ENCODE assay signal across 28 cellular contexts in genomic region chr6:42138190-42138589, GRCh38. TPM values are rescaled to one million over a fixed set of nuclear protein-coding genes. Genes with fewer than 3 reads are reported as not detected.
DNase-seq lines count a peak whose midpoint lies in the region; ATAC-seq, FAIRE-seq and TF ChIP-seq lines count a peak whose summit lies in the region.
"Had no signal": no experiment of that assay in that cellular context is flagged by ENCODE, and none has a peak within 500 bp of the region (broad histone marks: within the 10 kb centered on the region; RNA-seq: fewer than 3 reads in every experiment).

No MANE protein-coding gene starts in this region.

- TF ChIP-seq POLR2A in breast epithelium (IDR thresholded peaks at IDR 0.05), result no peak

- H3K4me3 Mint-ChIP-seq in MCF 10A (ENCODE audit: unreplicated experiment) (no peak overlapping the region), astrocyte (ENCODE audit: unreplicated experiment) (no peak overlapping the region), mesothelial cell of epicardium (no peak overlapping the region), type B pancreatic cell (peak overlapping the region; percentile 91)
- H3K4me3 Mint-ChIP-seq: activated naive CD8-positive, alpha-beta T cell; activated T-helper 17 cell treated with anti-CD3 and anti-CD28 coated beads, Interleukin-2, amount 50 U/mL, for 72 hours had no signal

- H3K4me1 Mint-ChIP-seq in MCF 10A (ENCODE audit: insufficient read depth, unreplicated experiment) (peaks cover 32% of the 10 kb centered on the region), astrocyte (ENCODE audit: low read depth, unreplicated experiment) (peaks cover 40% of the 10 kb centered on the region), mesothelial cell of epicardium (peaks cover 50% of the 10 kb centered on the region), type B pancreatic cell (ENCODE audit: unreplicated experiment) (peaks cover 44% of the 10 kb centered on the region)

- H3K27ac ChIP-seq in breast epithelium (peak overlapping the region; percentile 30 to 79), astrocyte (ENCODE audit: low read depth, low read length) (peak overlapping the region; percentile 8), left lung (no peak overlapping the region)
- H3K27ac ChIP-seq: gastrocnemius medialis, tibial artery had no signal

- peaks cover 39% of the 10 kb centered on the region for H3K79me2 ChIP-seq in astrocyte (ENCODE audit: insufficient read depth, low read length)

- H3K36me3 Mint-ChIP-seq in MCF 10A (ENCODE audit: insufficient read depth, unreplicated experiment) (peaks cover 13% of the 10 kb centered on the region), astrocyte (ENCODE audit: low read depth, unreplicated experiment) (peaks cover 1% of the 10 kb centered on the region), mesothelial cell of epicardium (no peaks in the 10 kb centered on the region), type B pancreatic cell (peaks cover 4% of the 10 kb centered on the region)
- H3K36me3 Mint-ChIP-seq: activated naive CD8-positive, alpha-beta T cell had no signal

- H3K27me3 ChIP-seq in breast epithelium (no peaks in the 10 kb centered on the region), astrocyte (ENCODE audit: insufficient read depth, low read length) (no peaks in the 10 kb centered on the region), left lung (peaks cover 0 to 26% of the 10 kb centered on the region in 2 donors)

- intact Hi-C loops in breast epithelium (cut with DNase I; ENCODE audit: low total_unique reads) (no loop called here), MCF 10A (cut with micrococcal nuclease) (no loop called here), left lung (cut with DNase I) (no loop called here)

- no peak for FAIRE-seq in astrocyte (lab: Jason Lieb, UNC)
- FAIRE-seq: GM12878, islet of Langerhans, TTC549 had no signal

- no peaks in the 10 kb centered on the region for H3K36me3 ChIP-seq in breast epithelium
- H3K36me3 ChIP-seq in astrocyte (ENCODE audit: insufficient read depth, low read length), result no peaks in the 10 kb centered on the region
- no peaks in the 10 kb centered on the region for H3K36me3 ChIP-seq in left lung
- H3K36me3 ChIP-seq: gastrocnemius medialis, tibial artery had no signal

- ATAC-seq in left lung (no peak), HG02981 (IDR thresholded peaks at IDR 0.05; ENCODE audit: unreplicated experiment) (no peak)
- ATAC-seq: activated T-helper 17 cell treated with anti-CD3 and anti-CD28 coated beads, Interleukin-2, amount 50 U/mL, for 72 hours; esophagus mucosa; gastrocnemius medialis; GM12878; stimulated activated naive CD8-positive, alpha-beta T cell treated with anti-CD3 and anti-CD28 coated beads, Interleukin-15, Interleukin-2, amounts not matched to agents 100 U/mL and 50 U/mL, for 24 hours had no signal

- H3K4me2 ChIP-seq in astrocyte (ENCODE audit: low read length), result no peak overlapping the region

- POLR2A ChIA-PET in MCF 10A (lab: Yijun Ruan, JAX), result no interaction called here

- H4K20me1 ChIP-seq in astrocyte (ENCODE audit: insufficient read depth, low read length), result no peaks in the 10 kb centered on the region

- no peaks in the 10 kb centered on the region for H3K27me3 Mint-ChIP-seq in MCF 10A (ENCODE audit: insufficient read depth, unreplicated experiment)
- peaks cover 6% of the 10 kb centered on the region for H3K27me3 Mint-ChIP-seq in astrocyte (ENCODE audit: low read depth, unreplicated experiment)
- H3K27me3 Mint-ChIP-seq in mesothelial cell of epicardium (ENCODE audit: low read depth), result peaks cover 2% of the 10 kb centered on the region
- peaks cover 10% of the 10 kb centered on the region for H3K27me3 Mint-ChIP-seq in type B pancreatic cell

- BruUV-seq in MCF 10A (replicated peaks; lab: Mats Ljungman, UMichigan), result no TSS peak

- CTCF ChIA-PET in MCF 10A (lab: Yijun Ruan, JAX), result interaction anchor here (1.2 kb wide), 1 partner anchor 63 kb away, joined by 3 read pairs; no protein-coding TSS in a partner anchor

- no peak overlapping the region for H2AFZ ChIP-seq in astrocyte (ENCODE audit: low read depth, low read length)

- H3K9ac ChIP-seq in astrocyte (ENCODE audit: low read length), result no peak overlapping the region

- H3K9me3 Mint-ChIP-seq in MCF 10A (ENCODE audit: unreplicated experiment), result no peaks in the 10 kb centered on the region
- H3K9me3 Mint-ChIP-seq in astrocyte (ENCODE audit: unreplicated experiment), result no peaks in the 10 kb centered on the region
- no peaks in the 10 kb centered on the region for H3K9me3 Mint-ChIP-seq in mesothelial cell of epicardium
- no peaks in the 10 kb centered on the region for H3K9me3 Mint-ChIP-seq in type B pancreatic cell
- H3K9me3 Mint-ChIP-seq: activated T-helper 17 cell treated with anti-CD3 and anti-CD28 coated beads, Interleukin-2, amount 50 U/mL, for 72 hours had no signal

- no peaks in the 10 kb centered on the region for H3K9me3 ChIP-seq in breast epithelium
- no peaks in the 10 kb centered on the region for H3K9me3 ChIP-seq in astrocyte (ENCODE audit: insufficient read depth, low read depth, low read length)
- no peaks in the 10 kb centered on the region for H3K9me3 ChIP-seq in left lung
- H3K9me3 ChIP-seq: gastrocnemius medialis, tibial artery had no signal

- H3K4me3 ChIP-seq in breast epithelium, result no peak overlapping the region
- H3K4me3 ChIP-seq in astrocyte (ENCODE audit: insufficient read depth, low read depth, low read length), result no peak overlapping the region
- no peak overlapping the region for H3K4me3 ChIP-seq in left lung
- H3K4me3 ChIP-seq: gastrocnemius medialis, GM12878, tibial artery had no signal

- H3K4me1 ChIP-seq in breast epithelium, result peaks cover 0 to 20% of the 10 kb centered on the region in 2 donors
- peaks cover 48% of the 10 kb centered on the region for H3K4me1 ChIP-seq in astrocyte (ENCODE audit: insufficient read depth, low read length)
- peaks cover 9 to 22% of the 10 kb centered on the region in 2 donors for H3K4me1 ChIP-seq in left lung

- DNase-seq in breast epithelium (ENCODE audit: low spot score in 2 of 2), result no peak
- DNase-seq in MCF 10A (ENCODE audit: unreplicated experiment), result no peak
- no peak for DNase-seq in astrocyte (ENCODE audit: low read depth)
- no peak for DNase-seq in mesothelial cell of epicardium (ENCODE audit: low spot score in 2 of 2, unreplicated experiment in 2 of 2)
- no peak for DNase-seq in type B pancreatic cell (ENCODE audit: extremely low spot score, unreplicated experiment)
- no peak for DNase-seq in activated T-cell treated with anti-CD3 and anti-CD28 coated beads, Interleukin-2, amount 50 U/mL, for 48 hours
- no peak for DNase-seq in left lung
- DNase-seq: 8988T; activated CD4-positive, alpha-beta T cell treated with anti-CD3 and anti-CD28 coated beads for 4 hours; DMS79 treated with DMSO at 0.1 percent for 48 hours; gastrocnemius medialis; hypothalamus; NCI-H1694; NCI-H2171 treated with DMSO at 0.1 percent for 48 hours; NCI-H524 treated with DMSO at 0.1 percent for 48 hours; nucleus accumbens; stimulated activated CD4-positive, alpha-beta T cell treated with anti-CD3 and anti-CD28 coated beads, Interleukin-4, amount 100 ng/mL, for 4 hours; stimulated activated naive CD8-positive, alpha-beta T cell treated with anti-CD3 and anti-CD28 coated beads, Interleukin-15, Interleukin-2, amounts not matched to agents 100 U/mL and 50 U/mL, for 24 hours; T-helper 1 cell; tibial artery had no signal

- no peak for TF ChIP-seq CTCF in breast epithelium (IDR thresholded peaks at IDR 0.05)
- no peak for TF ChIP-seq CTCF in MCF 10A (IDR thresholded peaks at IDR 0.05; ENCODE audit: unreplicated experiment)
- TF ChIP-seq CTCF in astrocyte (IDR thresholded peaks at IDR 0.05; ENCODE audit: insufficient read depth, low read depth, low read length), result no peak
- no peak for TF ChIP-seq CTCF in mesothelial cell of epicardium (IDR thresholded peaks at IDR 0.05; ENCODE audit: unreplicated experiment)
- TF ChIP-seq CTCF in type B pancreatic cell (conservative IDR thresholded peaks at IDR 0.05), result no peak
- no peak for TF ChIP-seq CTCF in left lung (IDR thresholded peaks at IDR 0.05)

- H3K27ac Mint-ChIP-seq in MCF 10A (ENCODE audit: low read depth, unreplicated experiment), result no peak overlapping the region
- peak overlapping the region; percentile 27 for H3K27ac Mint-ChIP-seq in astrocyte (ENCODE audit: unreplicated experiment)
- H3K27ac Mint-ChIP-seq in mesothelial cell of epicardium, result peak overlapping the region; percentile 56
- H3K27ac Mint-ChIP-seq in type B pancreatic cell, result peak overlapping the region; percentile 17
- H3K27ac Mint-ChIP-seq: activated naive CD8-positive, alpha-beta T cell; activated T-helper 17 cell treated with anti-CD3 and anti-CD28 coated beads, Interleukin-2, amount 50 U/mL, for 72 hours had no signal

RNA-seq across cellular contexts. Expression of gene C6orf132, which starts 4.2 kb away (rescaled TPM):
- total RNA-seq in breast epithelium (10 to 100 TPM in 2 of 3 donors, 1 to 10 TPM in 1; 4.2 to 20.2 (median 10.2) TPM), MCF 10A (2022) (19.5 and 31.9 TPM in 2 replicates), astrocyte (3.3 and 5.3 TPM in 2 replicates), mesothelial cell of epicardium (22.4 to 23.9 TPM (median 22.5 TPM) in 3 replicates), type B pancreatic cell (ENCODE audit: low replicate concordance) (22.9 and 56.4 TPM in 2 replicates), left lung (10 to 100 TPM; 19.6 to 20.3 TPM)

RNA-seq across cellular contexts. Expression of gene GUCA1A, which starts 35.0 kb away (rescaled TPM):
- total RNA-seq in breast epithelium (not detected), MCF 10A (2022) (not detected in 2 replicates), astrocyte (0.45 and 0.79 TPM in 2 replicates), mesothelial cell of epicardium (0.91 to 1.3 TPM (median 0.92 TPM) in 3 replicates), type B pancreatic cell (ENCODE audit: low replicate concordance) (0.41 and 0.57 TPM in 2 replicates), left lung (under 1 TPM in 1 of 2 donors, not detected in 1; 0.17 TPM)
- total RNA-seq: esophagus mucosa, gastrocnemius medialis, GM12878, liver had no signal

RNA-seq across cellular contexts. Expression of gene GUCA1B, which starts 56.6 kb away (rescaled TPM):
- total RNA-seq in breast epithelium (1 to 10 TPM; 1.1 to 2.9 (median 1.5) TPM), MCF 10A (2022) (0.93 and 1.2 TPM in 2 replicates), astrocyte (2.0 and 2.3 TPM in 2 replicates), mesothelial cell of epicardium (2.2 to 2.7 TPM (median 2.6 TPM) in 3 replicates), type B pancreatic cell (ENCODE audit: low replicate concordance) (0.67 and 1.1 TPM in 2 replicates), left lung (1 to 10 TPM in 1 of 2 donors, under 1 TPM in 1; 0.38 to 1.7 TPM)

Comparison
In these comparisons a context has a peak if more than half of its experiments do, and no peak if none do; other contexts are left out.
1. H3K27ac ChIP-seq: peak in breast epithelium (2 of 2) and astrocyte (single experiment); none in left lung (0 of 2).